In the genomic region with DNA sequence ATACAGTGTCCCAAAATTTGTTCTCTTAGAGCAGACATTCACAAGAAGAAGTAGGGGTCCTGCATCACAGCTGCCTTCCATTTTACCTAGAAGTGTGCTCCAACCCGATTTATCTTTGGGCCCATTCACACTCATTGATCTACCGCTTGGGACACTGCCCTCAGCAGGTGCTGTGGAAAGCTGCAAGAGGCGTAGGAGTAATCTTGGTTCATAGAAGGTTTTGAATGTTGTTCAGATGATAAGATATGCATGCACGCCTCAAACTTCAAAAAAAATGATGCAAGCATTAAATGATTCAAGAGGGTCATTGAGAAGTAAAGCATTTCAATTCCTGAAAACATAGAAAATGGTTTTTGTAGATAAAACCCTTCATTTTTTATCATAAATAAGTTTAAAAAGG, we compare ENCODE assay signal across 18 cellular contexts. TPM values are rescaled to one million over a fixed set of nuclear protein-coding genes. Genes with fewer than 3 reads are reported as not detected.
DNase-seq lines count a peak whose midpoint lies in the region; ATAC-seq and TF ChIP-seq lines count a peak whose summit lies in the region.
"Had no signal": no experiment of that assay in that cellular context is flagged by ENCODE, and none has a peak within 500 bp of the region (broad histone marks: within the 10 kb centered on the region; RNA-seq: fewer than 3 reads in every experiment).

No MANE protein-coding gene starts in this region.

- H3K27me3 ChIP-seq in body of pancreas (no peaks in the 10 kb centered on the region), colonic mucosa (no peaks in the 10 kb centered on the region)

- no peak overlapping the region for H3K9ac ChIP-seq in colonic mucosa (ENCODE audit: low read depth in 2 of 2, low read length in 2 of 2)

- no peaks in the 10 kb centered on the region for H3K9me3 ChIP-seq in body of pancreas
- H3K9me3 ChIP-seq in colonic mucosa, result no peaks in the 10 kb centered on the region

- DNase-seq in NCI-H2171 treated with DMSO at 0.1 percent for 48 hours (lab: John Stamatoyannopoulos, UW) (peak; percentile 3), NCI-H2171 (lab: John Stamatoyannopoulos, UW) (no peak), Kasumi-1 (lab: John Stamatoyannopoulos, UW) (peak; percentile 11 to 29), body of pancreas (peak in 1 of 4 donors; percentile 32), nephron progenitor cell (no peak), colonic mucosa (no peak), posterior cingulate gyrus (no peak)
- DNase-seq: activated B cell treated with CpG ODN at 0.5 μM for 24 hours; activated T-cell treated with anti-CD3 and anti-CD28 coated beads, Interleukin-2, amount 50 U/mL, for 48 hours; DMS53; left colon; occipital lobe; Right ventricle myocardium superior had no signal

- TF ChIP-seq POLR2A in body of pancreas (IDR thresholded peaks at IDR 0.05), result no peak

- no peak overlapping the region for H3K4me3 Mint-ChIP-seq in nephron progenitor cell
- H3K4me3 Mint-ChIP-seq: activated B cell treated with CpG ODN at 0.5 μM for 24 hours had no signal

- peaks cover 31% of the 10 kb centered on the region for H3K4me1 Mint-ChIP-seq in nephron progenitor cell

- H3K27ac ChIP-seq in body of pancreas (no peak overlapping the region), colonic mucosa (no peak overlapping the region)

- intact Hi-C loops in body of pancreas (cut with DNase I), result loop anchor here (10.0 kb wide), 1 partner anchor 307 kb away; no protein-coding TSS in a partner anchor
- intact Hi-C loops in colonic mucosa (cut with DNase I), result loop anchor here (2.0 to 10.0 kb wide), 2 partner anchors 311 to 397 kb away; no protein-coding TSS in a partner anchor
- intact Hi-C loops in posterior cingulate gyrus (cut with DNase I), result no loop called here

- no peaks in the 10 kb centered on the region for H3K9me3 Mint-ChIP-seq in nephron progenitor cell
- H3K9me3 Mint-ChIP-seq: activated B cell treated with CpG ODN at 0.5 μM for 24 hours had no signal

- no peaks in the 10 kb centered on the region for H3K27me3 Mint-ChIP-seq in nephron progenitor cell (ENCODE audit: low read depth, poor library complexity)
- H3K27me3 Mint-ChIP-seq: activated B cell treated with CpG ODN at 0.5 μM for 24 hours had no signal

- 40 to 42% methylated on average over 4 of the region's 4 CpGs for WGBS in body of pancreas, 2 donors

- ATAC-seq in body of pancreas (no peak), HG03135 (IDR thresholded peaks at IDR 0.05; ENCODE audit: unreplicated experiment) (no peak)
- ATAC-seq: left colon had no signal

- H3K36me3 Mint-ChIP-seq in nephron progenitor cell (ENCODE audit: low read depth), result no peaks in the 10 kb centered on the region

- no peak overlapping the region for H3K27ac Mint-ChIP-seq in nephron progenitor cell
- H3K27ac Mint-ChIP-seq: activated B cell treated with CpG ODN at 0.5 μM for 24 hours had no signal

- TF ChIP-seq CTCF in body of pancreas (IDR thresholded peaks at IDR 0.05), result peak in 5 of 7 experiments; percentile 14 to 39 (median 19)
- TF ChIP-seq CTCF in nephron progenitor cell (IDR thresholded peaks at IDR 0.05), result peak; percentile 6
- no peak for TF ChIP-seq CTCF in colonic mucosa (IDR thresholded peaks at IDR 0.05)

- H3K4me3 ChIP-seq in body of pancreas (no peak overlapping the region), colonic mucosa (no peak overlapping the region)

- H3K4me1 ChIP-seq in body of pancreas (peaks cover 14% of the 10 kb centered on the region), colonic mucosa (no peaks in the 10 kb centered on the region)

- H3K36me3 ChIP-seq in body of pancreas (replicated peaks in 1 of 2; ENCODE audit: insufficient read depth in 1 of 2, low read depth in 2 of 2) (no peaks in the 10 kb centered on the region), colonic mucosa (no peaks in the 10 kb centered on the region)

RNA-seq across cellular contexts. Expression of a gene that starts 18.6 kb away (rescaled TPM):
- total RNA-seq in body of pancreas (not detected), colonic mucosa (not detected)
- total RNA-seq: activated B cell treated with CpG ODN at 0.5 μM for 24 hours, bronchial epithelial cell, fibroblast of lung, HT-29, left colon, occipital lobe, subcutaneous adipose tissue had no signal

RNA-seq across cellular contexts. Expression of a gene that starts 42.0 kb away (rescaled TPM):
- 10 to 100 TPM; 16.5 to 18.4 TPM for total RNA-seq in body of pancreas
- total RNA-seq in colonic mucosa, result 10 to 100 TPM; 20.5 to 24.1 TPM

Comparison
In these comparisons a context has a peak if more than half of its experiments do, and no peak if none do; other contexts are left out.
1. DNase-seq: peak in NCI-H2171 treated with DMSO at 0.1 percent for 48 hours (single experiment) and Kasumi-1 (2 of 2); none in NCI-H2171 (single experiment), nephron progenitor cell (single experiment), colonic mucosa (single experiment) and posterior cingulate gyrus (0 of 10).